Comparison of ENCODE assay signal across 28 cellular contexts in the genomic region with DNA sequence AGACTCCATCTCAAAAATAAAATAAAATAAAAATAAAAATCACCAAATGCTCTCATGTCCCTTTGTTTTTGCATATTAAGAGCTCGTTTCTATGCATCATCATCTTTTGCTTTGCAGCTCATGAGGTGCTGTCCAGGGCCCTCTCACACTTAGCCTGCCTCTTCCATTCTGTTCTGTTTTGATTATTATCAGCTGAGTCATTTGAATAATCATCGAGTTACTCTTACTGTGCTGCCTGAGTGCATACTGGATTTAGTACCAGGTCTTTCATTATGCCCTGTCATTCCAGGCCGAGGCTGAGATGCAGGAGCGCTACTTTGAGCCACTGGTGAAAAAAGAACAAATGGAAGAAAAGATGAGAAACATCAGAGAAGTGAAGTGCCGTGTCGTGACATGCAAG. TPM values are rescaled to one million over a fixed set of nuclear protein-coding genes. Genes with fewer than 3 reads are reported as not detected.
DNase-seq lines count a peak whose midpoint lies in the region; ATAC-seq and TF ChIP-seq lines count a peak whose summit lies in the region.
"Had no signal": no experiment of that assay in that cellular context is flagged by ENCODE, and none has a peak within 500 bp of the region (broad histone marks: within the 10 kb centered on the region; RNA-seq: fewer than 3 reads in every experiment).

No MANE protein-coding gene starts in this region.

- H3K4me2 ChIP-seq in PC-3 (ENCODE audit: low read length) (no peak overlapping the region), osteoblast (ENCODE audit: insufficient read depth, low read length) (no peak overlapping the region)

- H3K36me3 ChIP-seq in CD4-positive, CD25-positive, alpha-beta regulatory T cell (ENCODE audit: control insufficient read depth, insufficient read depth, low read length) = no peaks in the 10 kb centered on the region
- no peaks in the 10 kb centered on the region; the same call in 1 of the 2 replicates for H3K36me3 ChIP-seq in PC-3 (ENCODE audit: low read depth, low read length)
- peaks cover 13% of the 10 kb centered on the region for H3K36me3 ChIP-seq in osteoblast (ENCODE audit: insufficient read depth, low read length)
- H3K36me3 ChIP-seq in thyroid gland = no peaks in the 10 kb centered on the region

- 94 to 96% methylated on average over 6 of the region's 6 CpGs for whole genome bisulfite sequencing in thyroid gland, 2 donors

- CTCF ChIA-PET in PC-3 (lab: Charles Lee) = no interaction called here

- H3K9ac ChIP-seq in PC-3 (ENCODE audit: low read length) = no peak overlapping the region

- no peak overlapping the region for H3K4me3 Mint-ChIP-seq in CD4-positive, CD25-positive, alpha-beta regulatory T cell
- H3K4me3 Mint-ChIP-seq: activated naive CD8-positive, alpha-beta T cell treated with anti-CD3 and anti-CD28 coated beads, Interleukin-2, amount 10 ng/mL, durations not matched to agents 7 days and 5 days; CD4-positive, alpha-beta T cell; memory B cell; neural crest cell; T-helper 17 cell; type B pancreatic cell had no signal

- intact Hi-C loops in PC-3 (cut with micrococcal nuclease) (no loop called here), thyroid gland (cut with DNase I) (no loop called here), left ventricle myocardium superior (cut with micrococcal nuclease) (no loop called here)

- H3K27ac Mint-ChIP-seq in CD4-positive, CD25-positive, alpha-beta regulatory T cell = peak overlapping the region in 2 of 3 donors; percentile 2 to 48
- H3K27ac Mint-ChIP-seq: activated naive CD8-positive, alpha-beta T cell treated with anti-CD3 and anti-CD28 coated beads, Interleukin-2, amount 10 ng/mL, durations not matched to agents 7 days and 5 days; CD4-positive, alpha-beta T cell; memory B cell; T-helper 17 cell; type B pancreatic cell had no signal

- H3K4me1 Mint-ChIP-seq in CD4-positive, CD25-positive, alpha-beta regulatory T cell = no peaks in the 10 kb centered on the region
- H3K4me1 Mint-ChIP-seq: activated naive CD8-positive, alpha-beta T cell treated with anti-CD3 and anti-CD28 coated beads, Interleukin-2, amount 10 ng/mL, durations not matched to agents 7 days and 5 days; memory B cell; neural crest cell; T-helper 17 cell had no signal

- H3K9me3 Mint-ChIP-seq in CD4-positive, CD25-positive, alpha-beta regulatory T cell = no peaks in the 10 kb centered on the region
- H3K9me3 Mint-ChIP-seq: activated naive CD8-positive, alpha-beta T cell treated with anti-CD3 and anti-CD28 coated beads, Interleukin-2, amount 10 ng/mL, durations not matched to agents 7 days and 5 days; CD4-positive, alpha-beta T cell; memory B cell; neural crest cell; type B pancreatic cell had no signal

- DNase-seq in CD4-positive, CD25-positive, alpha-beta regulatory T cell = no peak
- peak; percentile 1 for DNase-seq in PC-3
- DNase-seq in choroid plexus epithelial cell (ENCODE audit: low read depth) = peak; percentile 7
- DNase-seq in osteoblast (ENCODE audit: insufficient read length, low spot score, missing footprints) = peak; percentile 63
- DNase-seq in thyroid gland = no peak
- DNase-seq in left ventricle myocardium superior = no peak
- DNase-seq in substantia nigra (lab: John Stamatoyannopoulos, UW) = no peak
- DNase-seq: activated CD8-positive, alpha-beta memory T cell treated with anti-CD3 and anti-CD28 coated beads for 24 hours; activated effector memory CD4-positive, alpha-beta T cell treated with anti-CD3 and anti-CD28 coated beads, Interleukin-2, amount 50 U/mL, for 16 hours; activated naive CD8-positive, alpha-beta T cell treated with anti-CD3 and anti-CD28 coated beads, Interleukin-2, amount 10 ng/mL, durations not matched to agents 7 days and 5 days; body of pancreas; CD4-positive, alpha-beta T cell; cerebellar nuclear complex; H7; heart right ventricle; left colon; MM.1S; NCI-H1417; posterior cingulate gyrus; right cardiac atrium; spleen; stimulated activated CD4-positive, alpha-beta T cell treated with anti-CD3 and anti-CD28 coated beads, Interleukin-2, amount 100 ng/mL, for 48 hours; T-helper 17 cell had no signal

- H3K27me3 ChIP-seq in CD4-positive, CD25-positive, alpha-beta regulatory T cell (ENCODE audit: control insufficient read depth, insufficient read depth, low read length) = no peaks in the 10 kb centered on the region
- H3K27me3 ChIP-seq in PC-3 (ENCODE audit: low read length) (no peaks in the 10 kb centered on the region), osteoblast (ENCODE audit: insufficient read depth, low read length) (no peaks in the 10 kb centered on the region), thyroid gland (no peaks in the 10 kb centered on the region)
- H3K27me3 ChIP-seq: body of pancreas, heart right ventricle, spleen had no signal

- TF ChIP-seq CTCF in PC-3 (conservative IDR thresholded peaks at IDR 0.05; ENCODE audit: low read depth, low read length) (no peak), choroid plexus epithelial cell (conservative IDR thresholded peaks at IDR 0.05; ENCODE audit: low read depth, low read length) (no peak), osteoblast (IDR thresholded peaks at IDR 0.05; ENCODE audit: extremely low read depth, low read depth, low read length) (no peak), thyroid gland (IDR thresholded peaks at IDR 0.05) (no peak)

- H3K27ac ChIP-seq in CD4-positive, CD25-positive, alpha-beta regulatory T cell (ENCODE audit: insufficient read depth, low read length, poor library complexity, severe bottlenecking) = no peak overlapping the region
- H3K27ac ChIP-seq in PC-3 (ENCODE audit: low read length) (no peak overlapping the region), osteoblast (ENCODE audit: low read depth, low read length) (peak overlapping the region; percentile 26), thyroid gland (no peak overlapping the region), substantia nigra (ENCODE audit: low read depth, low read length, poor library complexity, severe bottlenecking) (no peak overlapping the region)
- H3K27ac ChIP-seq: body of pancreas, heart right ventricle, spleen had no signal

- BruUV-seq in PC-3 (replicated peaks; lab: Mats Ljungman, UMichigan) = no TSS peak

- H3K9me2 ChIP-seq in PC-3 (replicated peaks; ENCODE audit: low read length) = no peaks in the 10 kb centered on the region

- H3K9me3 ChIP-seq in CD4-positive, CD25-positive, alpha-beta regulatory T cell (ENCODE audit: control insufficient read depth in 2 of 2, low read length in 2 of 2) = no peaks in the 10 kb centered on the region
- H3K9me3 ChIP-seq in PC-3 (ENCODE audit: low read length) (no peaks in the 10 kb centered on the region), osteoblast (ENCODE audit: low read depth, low read length) (no peaks in the 10 kb centered on the region), thyroid gland (no peaks in the 10 kb centered on the region)
- H3K9me3 ChIP-seq: body of pancreas, heart right ventricle, spleen had no signal

- H3K27me3 Mint-ChIP-seq in CD4-positive, CD25-positive, alpha-beta regulatory T cell = no peaks in the 10 kb centered on the region
- H3K27me3 Mint-ChIP-seq: activated naive CD8-positive, alpha-beta T cell treated with anti-CD3 and anti-CD28 coated beads, Interleukin-2, amount 10 ng/mL, durations not matched to agents 7 days and 5 days; CD4-positive, alpha-beta T cell; memory B cell; T-helper 17 cell; type B pancreatic cell had no signal

- TF ChIP-seq POLR2A in thyroid gland (IDR thresholded peaks at IDR 0.05) = no peak

- H3K36me3 Mint-ChIP-seq in CD4-positive, CD25-positive, alpha-beta regulatory T cell = no peaks in the 10 kb centered on the region
- H3K36me3 Mint-ChIP-seq: memory B cell had no signal

- POLR2A ChIA-PET in PC-3 (lab: Charles Lee; ENCODE audit: unreplicated experiment) = no interaction called here

- no peaks in the 10 kb centered on the region for H3F3A ChIP-seq in PC-3 (ENCODE audit: low read length, unreplicated experiment)

- no peak for ATAC-seq in CD4-positive, CD25-positive, alpha-beta regulatory T cell (ENCODE audit: low read depth in 2 of 2)
- ATAC-seq in PC-3 = no peak
- no peak for ATAC-seq in left ventricle myocardium superior
- ATAC-seq: body of pancreas, heart right ventricle, left colon, right cardiac atrium, T-helper 17 cell had no signal

- H3K4me1 ChIP-seq in CD4-positive, CD25-positive, alpha-beta regulatory T cell (ENCODE audit: control insufficient read depth, insufficient read depth, low read length, poor library complexity, severe bottlenecking) = no peaks in the 10 kb centered on the region
- H3K4me1 ChIP-seq in PC-3 (ENCODE audit: insufficient read depth, low read length) = no peaks in the 10 kb centered on the region
- H3K4me1 ChIP-seq in osteoblast (ENCODE audit: insufficient read depth, low read length) = peaks cover 3% of the 10 kb centered on the region
- H3K4me1 ChIP-seq in thyroid gland = no peaks in the 10 kb centered on the region
- H3K4me1 ChIP-seq: body of pancreas, heart right ventricle, spleen had no signal

- H2AFZ ChIP-seq in PC-3 (ENCODE audit: low read length) = no peak overlapping the region
- H2AFZ ChIP-seq in osteoblast (ENCODE audit: low read length) = no peak overlapping the region

- H3K79me2 ChIP-seq in PC-3 (ENCODE audit: low read length) = no peaks in the 10 kb centered on the region
- no peaks in the 10 kb centered on the region for H3K79me2 ChIP-seq in osteoblast (ENCODE audit: insufficient read depth, low read length)

- no peak overlapping the region for H3K4me3 ChIP-seq in CD4-positive, CD25-positive, alpha-beta regulatory T cell (ENCODE audit: low read depth, low read length)
- H3K4me3 ChIP-seq in PC-3 (ENCODE audit: low read length) = no peak overlapping the region
- H3K4me3 ChIP-seq in choroid plexus epithelial cell (ENCODE audit: low read depth, low read length) = no peak overlapping the region
- no peak overlapping the region for H3K4me3 ChIP-seq in osteoblast (ENCODE audit: insufficient read depth, low read length)
- H3K4me3 ChIP-seq in thyroid gland (replicated peaks in 1 of 3) = no peak overlapping the region
- H3K4me3 ChIP-seq: body of pancreas, heart right ventricle, spleen had no signal

- H4K20me1 ChIP-seq in PC-3 (ENCODE audit: low read length) (no peaks in the 10 kb centered on the region), osteoblast (ENCODE audit: insufficient read depth, low read length) (no peaks in the 10 kb centered on the region)

RNA-seq across cellular contexts. Expression of a gene that starts 33.0 kb away (rescaled TPM):
- not detected for total RNA-seq in CD4-positive, CD25-positive, alpha-beta regulatory T cell
- not detected for polyA plus RNA-seq in CD4-positive, CD25-positive, alpha-beta regulatory T cell
- not detected in 2 replicates for total RNA-seq in PC-3 (2014; rRNA removed)
- total RNA-seq in osteoblast = not detected in 2 replicates
- total RNA-seq in thyroid gland = not detected
- total RNA-seq in left ventricle myocardium superior = not detected
- total RNA-seq: activated naive CD8-positive, alpha-beta T cell treated with anti-CD3 and anti-CD28 coated beads, Interleukin-2, amount 10 ng/mL, durations not matched to agents 7 days and 5 days; body of pancreas; CD4-positive, alpha-beta T cell; Daoy; H7; heart right ventricle; left colon; NCI-H460; neural crest cell; right cardiac atrium; spleen; T-helper 17 cell had no signal
- polyA plus RNA-seq: heart right ventricle, right cardiac atrium, spleen had no signal

RNA-seq across cellular contexts. Expression of a gene that starts 39.8 kb away (rescaled TPM):
- 2.1 TPM for total RNA-seq in CD4-positive, CD25-positive, alpha-beta regulatory T cell
- 1 to 10 TPM in 1 of 4 donors, under 1 TPM in 3; 0.19 to 1.4 (median 0.43) TPM for polyA plus RNA-seq in CD4-positive, CD25-positive, alpha-beta regulatory T cell
- total RNA-seq in PC-3 (2014; rRNA removed) (14.3 and 16.1 TPM in 2 replicates), osteoblast (1.4 and 2.4 TPM in 2 replicates), thyroid gland (1 to 10 TPM in 1 of 4 donors, under 1 TPM in 3; 0.24 to 1.4 (median 0.49) TPM), left ventricle myocardium superior (0.30 TPM)

Comparison
In these comparisons a context has a peak if more than half of its experiments do, and no peak if none do; other contexts are left out.
1. DNase-seq: peak in PC-3 (single experiment), choroid plexus epithelial cell (single experiment) and osteoblast (single experiment); none in CD4-positive, CD25-positive, alpha-beta regulatory T cell (0 of 3), thyroid gland (0 of 2), left ventricle myocardium superior (single experiment) and substantia nigra (0 of 49).